29 cellular contexts compared by ENCODE assay signal in the genomic region with DNA sequence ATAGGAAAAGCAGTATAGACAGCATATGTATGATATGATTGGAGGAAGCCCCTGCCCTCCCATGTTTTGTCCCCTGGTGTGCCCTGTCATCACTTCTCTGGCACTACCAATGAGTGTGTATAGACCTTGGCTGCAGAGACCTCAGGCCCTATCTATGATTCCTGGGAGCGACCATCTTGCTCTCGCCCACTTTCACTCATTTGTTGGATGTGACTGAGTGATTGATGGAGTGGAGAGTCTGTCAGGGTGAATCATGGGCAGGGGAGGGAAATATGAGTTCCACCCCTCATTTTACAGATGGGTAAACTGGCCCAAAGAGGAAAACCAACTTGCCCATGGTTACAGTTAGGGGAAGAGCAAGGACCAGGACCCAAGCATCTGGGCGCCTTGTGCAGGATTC.
"Had no signal": no experiment of that assay in that cellular context is flagged by ENCODE, and none has a peak within 500 bp of the region (broad histone marks: within the 10 kb centered on the region; RNA-seq: fewer than 3 reads in every experiment).

No MANE protein-coding gene starts in this region.

- ATAC-seq: esophagus mucosa, gastrocnemius medialis, heart right ventricle, left cardiac atrium, left lung, left ventricle myocardium superior, lower lobe of right lung, mucosa of descending colon had no signal

- H3K9me3 ChIP-seq: esophagus squamous epithelium, gastrocnemius medialis, heart right ventricle, left lung, lower lobe of right lung, mucosa of descending colon had no signal

- H3K27ac Mint-ChIP-seq: endodermal cell, mesothelial cell of epicardium, naive B cell had no signal

- H3K4me3 ChIP-seq: coronary artery, dorsolateral prefrontal cortex, esophagus squamous epithelium, gastrocnemius medialis, heart right ventricle, left lung, lower lobe of right lung, mucosa of descending colon had no signal

- H3K36me3 Mint-ChIP-seq: mesothelial cell of epicardium, naive B cell had no signal

- FAIRE-seq: colon, endometrium, islet of Langerhans, keratinocyte had no signal

- H3K27me3 ChIP-seq: dorsolateral prefrontal cortex, esophagus squamous epithelium, gastrocnemius medialis, heart right ventricle, left lung had no signal

- H3K9me3 Mint-ChIP-seq: endodermal cell, naive B cell had no signal

- H3K4me1 Mint-ChIP-seq: endodermal cell, naive B cell had no signal

- H3K4me3 Mint-ChIP-seq: endodermal cell, mesothelial cell of epicardium, naive B cell had no signal

- H3K36me3 ChIP-seq: esophagus squamous epithelium, gastrocnemius medialis, heart right ventricle, left lung, lower lobe of right lung had no signal

- H3K4me1 ChIP-seq: esophagus squamous epithelium, gastrocnemius medialis, heart right ventricle, left lung, lower lobe of right lung had no signal

- H3K27ac ChIP-seq: coronary artery, dorsolateral prefrontal cortex, epithelial cell of prostate, esophagus squamous epithelium, gastrocnemius medialis, heart right ventricle, left lung, lower lobe of right lung had no signal

- DNase-seq: dermis blood vessel endothelial cell; dorsolateral prefrontal cortex; effector CD4-positive, alpha-beta T cell; effector memory CD4-positive, alpha-beta T cell; endodermal cell; erythroblast; esophagus squamous epithelium; foreskin fibroblast; foreskin melanocyte; gastrocnemius medialis; glutamatergic neuron; head of caudate nucleus; heart right ventricle; hippocampal formation; left cardiac atrium; left lung; left ventricle myocardium superior; lower lobe of right lung; mesenchymal stem cell; mucosa of descending colon; naive B cell had no signal
